ENCODE assay signal across 2 cellular contexts in genomic region chr14:97415907-97416306, GRCh38.
TF ChIP-seq lines count a peak whose summit lies in the region.

No MANE protein-coding gene starts in this region.

TF ChIP-seq in A549, 52 proteins besides CTCF, POLR2A, EP300 and RAD21:
- TF ChIP-seq REST (IDR thresholded peaks at IDR 0.05) = no peak

TF ChIP-seq in GM23338, 12 proteins besides CTCF, POLR2A, EP300 and RAD21:
- TF ChIP-seq STAT1 (IDR thresholded peaks at IDR 0.05; ENCODE audit: unreplicated experiment) (no peak), EZH2phosphoT487 (IDR thresholded peaks at IDR 0.05; ENCODE audit: unreplicated experiment) (no peak), ZNF331 (CRISPR knock-in tag; IDR thresholded peaks at IDR 0.05; ENCODE audit: low read depth) (no peak), ZNF114 (CRISPR knock-in tag; IDR thresholded peaks at IDR 0.05) (no peak), EZH2 (IDR thresholded peaks at IDR 0.05; ENCODE audit: low read depth, unreplicated experiment) (no peak), ZNF462 (CRISPR knock-in tag; IDR thresholded peaks at IDR 0.05) (no peak), POLR2AphosphoS5 (IDR thresholded peaks at IDR 0.05; ENCODE audit: low read depth) (no peak), CREB1 (CRISPR knock-in tag; IDR thresholded peaks at IDR 0.05; ENCODE audit: low read depth) (no peak), ETS1 (IDR thresholded peaks at IDR 0.05) (no peak), REST (IDR thresholded peaks at IDR 0.05; ENCODE audit: unreplicated experiment) (no peak), NANOG (IDR thresholded peaks at IDR 0.05; ENCODE audit: borderline replicate concordance) (no peak), JUNB (IDR thresholded peaks at IDR 0.05; ENCODE audit: unreplicated experiment) (no peak)
